ENCODE assay signal across 1 cellular context in the genomic region with DNA sequence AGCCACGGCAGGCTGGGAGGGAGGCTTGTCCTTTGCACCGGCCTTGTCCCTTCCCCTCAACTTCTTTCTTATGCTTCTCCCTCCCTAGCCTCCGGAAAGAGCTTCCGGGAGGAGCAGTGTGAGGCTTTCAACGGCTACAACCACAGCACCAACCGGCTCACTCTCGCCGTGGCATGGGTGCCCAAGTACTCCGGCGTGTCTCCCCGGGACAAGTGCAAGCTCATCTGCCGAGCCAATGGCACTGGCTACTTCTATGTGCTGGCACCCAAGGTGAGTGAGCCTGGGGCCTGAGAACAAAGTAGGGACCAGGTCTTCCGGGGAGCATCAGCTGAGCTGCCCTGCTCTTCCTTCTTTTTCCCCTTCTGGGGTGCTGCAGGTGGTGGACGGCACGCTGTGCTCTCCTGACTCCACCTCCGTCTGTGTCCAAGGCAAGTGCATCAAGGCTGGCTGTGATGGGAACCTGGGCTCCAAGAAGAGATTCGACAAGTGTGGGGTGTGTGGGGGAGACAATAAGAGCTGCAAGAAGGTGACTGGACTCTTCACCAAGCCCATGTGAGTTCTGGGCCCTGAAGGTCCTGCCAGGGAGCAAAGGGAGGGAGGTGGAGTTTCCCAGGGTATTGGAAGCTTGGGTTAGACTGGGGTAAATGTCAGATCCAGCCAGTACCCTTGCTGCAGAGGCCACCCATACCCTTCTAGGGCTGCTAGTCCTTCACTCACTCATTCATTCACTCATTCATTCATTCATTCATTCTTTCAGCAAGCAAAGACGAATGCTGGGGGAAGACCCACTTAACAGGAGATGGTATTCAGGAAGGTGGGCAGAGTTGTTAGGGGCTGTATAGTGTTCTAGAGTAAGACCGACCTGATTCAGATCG.
TF ChIP-seq lines count a peak whose summit lies in the region.

No MANE protein-coding gene starts in this region.

TF ChIP-seq in WTC11, 78 proteins besides CTCF, POLR2A, EP300 and RAD21 (continued from another document):
- no peak for TF ChIP-seq ZBTB21 (CRISPR knock-in tag; IDR thresholded peaks at IDR 0.05; ENCODE audit: borderline replicate concordance)
